Comparison of ENCODE assay signal across 11 cellular contexts in the genomic region with DNA sequence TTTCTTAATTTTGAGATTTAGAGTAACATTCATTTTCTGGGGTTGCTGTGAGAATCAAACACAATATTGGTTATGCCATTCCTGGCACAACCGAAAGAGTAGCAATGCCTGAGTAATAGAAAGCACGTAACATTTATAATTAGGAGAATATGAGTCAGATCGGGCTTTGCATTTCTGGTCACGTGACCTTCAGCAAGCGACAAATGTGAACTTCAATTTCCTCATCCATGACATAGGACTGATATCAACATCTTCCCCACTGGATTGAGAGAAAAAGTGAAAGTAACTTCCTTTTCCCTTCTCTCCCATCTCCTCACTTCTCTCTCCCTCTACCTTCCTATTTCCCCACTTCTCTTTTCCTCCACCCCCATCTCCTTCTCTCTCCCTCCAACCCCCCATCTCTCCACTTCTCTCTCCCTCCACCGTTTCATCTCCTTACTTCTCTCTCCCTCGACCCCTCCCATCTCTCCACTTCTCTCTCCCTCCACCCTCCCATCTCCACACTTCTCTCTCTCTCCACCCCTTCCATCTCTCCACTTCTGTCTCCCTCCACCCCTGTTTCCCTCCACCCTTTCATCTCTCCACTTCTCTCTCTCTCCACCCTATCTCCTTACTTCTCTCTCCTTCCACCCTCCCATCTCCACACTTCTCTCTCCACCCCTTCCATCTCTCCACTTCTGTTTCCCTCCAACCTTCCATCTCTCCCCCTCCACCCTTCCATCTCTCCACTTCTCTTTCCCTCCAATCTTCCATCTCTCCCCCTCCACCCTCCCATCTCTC.
DNase-seq lines count a peak whose midpoint lies in the region.
"Had no signal": no experiment of that assay in that cellular context is flagged by ENCODE, and none has a peak within 500 bp of the region (broad histone marks: within the 10 kb centered on the region; RNA-seq: fewer than 3 reads in every experiment).

No MANE protein-coding gene starts in this region.

- peak; percentile 3 for DNase-seq in stimulated activated CD4-positive, alpha-beta T cell treated with anti-CD3 and anti-CD28 coated beads, Interleukin-15, amount 100 ng/mL, for 24 hours
- DNase-seq in stimulated activated CD4-positive, alpha-beta T cell treated with anti-CD3 and anti-CD28 coated beads, Interleukin-4, amount 100 ng/mL, for 1 hour = no peak
- DNase-seq in NCI-H748 treated with DMSO at 0.1 percent for 48 hours (lab: John Stamatoyannopoulos, UW) (peak; percentile 14), fibroblast of gingiva (ENCODE audit: low read depth) (peak; percentile 82), NCI-H526 treated with DMSO at 0.1 percent for 48 hours (lab: John Stamatoyannopoulos, UW) (no peak), SHP77 (lab: John Stamatoyannopoulos, UW) (no peak), DMS153 (lab: John Stamatoyannopoulos, UW) (no peak), anterior cingulate cortex (lab: John Stamatoyannopoulos, UW) (no peak)
- DNase-seq: naive thymus-derived CD8-positive, alpha-beta T cell; NCI-H1930; stimulated activated CD4-positive, alpha-beta T cell treated with anti-CD3 and anti-CD28 coated beads, Interleukin-4, amount 100 ng/mL, for 4 hours had no signal

Comparison
In these comparisons a context has a peak if more than half of its experiments do, and no peak if none do; other contexts are left out.
1. DNase-seq: peak in stimulated activated CD4-positive, alpha-beta T cell treated with anti-CD3 and anti-CD28 coated beads, Interleukin-15, amount 100 ng/mL, for 24 hours (single experiment), NCI-H748 treated with DMSO at 0.1 percent for 48 hours (single experiment) and fibroblast of gingiva (single experiment); none in stimulated activated CD4-positive, alpha-beta T cell treated with anti-CD3 and anti-CD28 coated beads, Interleukin-4, amount 100 ng/mL, for 1 hour (single experiment), NCI-H526 treated with DMSO at 0.1 percent for 48 hours (single experiment), SHP77 (0 of 2), DMS153 (single experiment) and anterior cingulate cortex (0 of 58).